In the genomic region with DNA sequence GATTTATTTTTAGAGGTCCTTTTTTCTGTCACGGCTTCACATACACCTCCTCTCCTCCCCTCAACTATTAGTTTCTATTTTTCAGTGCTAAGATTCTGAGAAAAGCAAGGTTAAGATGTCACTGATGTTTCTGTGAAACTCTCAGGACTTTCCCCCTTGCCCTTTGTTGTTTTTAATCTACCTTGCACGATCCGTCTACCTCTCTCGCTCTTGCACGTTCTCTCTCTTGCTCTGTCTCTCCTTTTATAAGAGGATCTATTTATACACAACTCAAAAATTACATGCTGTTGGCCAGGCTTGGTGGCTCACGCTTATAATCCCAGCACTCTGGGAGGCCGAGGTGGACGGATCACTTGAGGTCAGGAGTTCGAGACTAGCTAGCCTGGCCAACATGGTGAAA, we compare ENCODE assay signal across 24 cellular contexts. TPM values are rescaled to one million over a fixed set of nuclear protein-coding genes. Genes with fewer than 3 reads are reported as not detected.
DNase-seq lines count a peak whose midpoint lies in the region; ATAC-seq and TF ChIP-seq lines count a peak whose summit lies in the region.
"Had no signal": no experiment of that assay in that cellular context is flagged by ENCODE, and none has a peak within 500 bp of the region (broad histone marks: within the 10 kb centered on the region; RNA-seq: fewer than 3 reads in every experiment).

No MANE protein-coding gene starts in this region.

- peaks cover 50 to 54% of the 10 kb centered on the region in 2 donors for H3K36me3 ChIP-seq in ascending aorta
- H3K36me3 ChIP-seq: ovary had no signal

- H3K27ac ChIP-seq in ascending aorta: no peak overlapping the region
- H3K27ac ChIP-seq: adrenal gland, ovary, PC-9, SJCRH30 had no signal

- H3K4me1 ChIP-seq in ascending aorta: no peaks in the 10 kb centered on the region
- H3K4me1 ChIP-seq: adrenal gland, gastroesophageal sphincter, SJCRH30 had no signal

- no peak for DNase-seq in activated T-cell treated with anti-CD3 and anti-CD28 coated beads, Interleukin-2, amount 50 U/mL, for 4 hours
- DNase-seq in activated T-cell treated with anti-CD3 and anti-CD28 coated beads for 4 hours (no peak), HEK293T (ENCODE audit: extremely low spot score) (no peak), HUDEP-2 (lab: John Stamatoyannopoulos, UW; ENCODE audit: unreplicated experiment in 76 of 76) (no peak), ascending aorta (ENCODE audit: low spot score in 2 of 2) (no peak)
- DNase-seq: ACHN; activated CD8-positive, alpha-beta memory T cell treated with anti-CD3 and anti-CD28 coated beads, Interleukin-2, amount 50 U/mL, for 48 hours; adrenal gland; C1 segment of cervical spinal cord; DMS153; GF-D8; KBM-7; kidney; mammary epithelial cell; NCI-H1694; NCI-H82; ovary; PC-9; SJCRH30 had no signal

- H3K4me1 Mint-ChIP-seq in activated T-cell treated with anti-CD3 and anti-CD28 coated beads, Interleukin-2, amount 50 U/mL, for 4 hours (ENCODE audit: low read depth): peaks cover 58% of the 10 kb centered on the region
- peaks cover 68% of the 10 kb centered on the region for H3K4me1 Mint-ChIP-seq in T-helper 1 cell treated with Interleukin-12 subunit alpha and Interleukin-12 subunit beta and Interleukin-4 antibody, amounts not matched to agents 30 μg/mL and 1 μg/mL, for 36 hours (ENCODE audit: low read depth)
- peaks cover 56% of the 10 kb centered on the region for H3K4me1 Mint-ChIP-seq in activated naive CD8-positive, alpha-beta T cell (ENCODE audit: low read depth)
- peaks cover 53% of the 10 kb centered on the region for H3K4me1 Mint-ChIP-seq in stimulated activated naive CD8-positive, alpha-beta T cell treated with anti-CD3 and anti-CD28 coated beads, Interleukin-15, Interleukin-2, amounts not matched to agents 100 ng/mL and 50 ng/mL, for 24 hours (ENCODE audit: low read depth)
- H3K4me1 Mint-ChIP-seq: WTC11 had no signal

- intact Hi-C loops in ascending aorta (cut with DNase I): no loop called here

- no peaks in the 10 kb centered on the region for H3K27me3 Mint-ChIP-seq in activated T-cell treated with anti-CD3 and anti-CD28 coated beads, Interleukin-2, amount 50 U/mL, for 4 hours (ENCODE audit: low read depth)
- H3K27me3 Mint-ChIP-seq in T-helper 1 cell treated with Interleukin-12 subunit alpha and Interleukin-12 subunit beta and Interleukin-4 antibody, amounts not matched to agents 30 μg/mL and 1 μg/mL, for 36 hours (ENCODE audit: low read depth): no peaks in the 10 kb centered on the region
- no peaks in the 10 kb centered on the region for H3K27me3 Mint-ChIP-seq in activated naive CD8-positive, alpha-beta T cell
- H3K27me3 Mint-ChIP-seq in stimulated activated naive CD8-positive, alpha-beta T cell treated with anti-CD3 and anti-CD28 coated beads, Interleukin-15, Interleukin-2, amounts not matched to agents 100 ng/mL and 50 ng/mL, for 24 hours: no peaks in the 10 kb centered on the region

- POLR2A ChIA-PET in HEK293T (lab: Yijun Ruan, JAX): no interaction called here

- ATAC-seq in activated T-cell treated with anti-CD3 and anti-CD28 coated beads, Interleukin-2, amount 50 U/mL, for 4 hours: peak; percentile 75 to 79
- ATAC-seq: gastroesophageal sphincter, WTC11 had no signal

- CTCF ChIA-PET in HEK293T (lab: Yijun Ruan, JAX): no interaction called here

- H3K27me3 ChIP-seq in ascending aorta: no peaks in the 10 kb centered on the region
- H3K27me3 ChIP-seq: adrenal gland, gastroesophageal sphincter, ovary, SJCRH30 had no signal

- H3K36me3 Mint-ChIP-seq in activated T-cell treated with anti-CD3 and anti-CD28 coated beads, Interleukin-2, amount 50 U/mL, for 4 hours (ENCODE audit: insufficient read depth): peaks cover 32% of the 10 kb centered on the region
- H3K36me3 Mint-ChIP-seq in T-helper 1 cell treated with Interleukin-12 subunit alpha and Interleukin-12 subunit beta and Interleukin-4 antibody, amounts not matched to agents 30 μg/mL and 1 μg/mL, for 36 hours (ENCODE audit: low read depth): peaks cover 53% of the 10 kb centered on the region
- H3K36me3 Mint-ChIP-seq in activated naive CD8-positive, alpha-beta T cell: peaks cover 29% of the 10 kb centered on the region
- peaks cover 71% of the 10 kb centered on the region for H3K36me3 Mint-ChIP-seq in stimulated activated naive CD8-positive, alpha-beta T cell treated with anti-CD3 and anti-CD28 coated beads, Interleukin-15, Interleukin-2, amounts not matched to agents 100 ng/mL and 50 ng/mL, for 24 hours (ENCODE audit: low read depth)

- no peaks in the 10 kb centered on the region for H3K9me3 Mint-ChIP-seq in activated T-cell treated with anti-CD3 and anti-CD28 coated beads, Interleukin-2, amount 50 U/mL, for 4 hours
- no peaks in the 10 kb centered on the region for H3K9me3 Mint-ChIP-seq in T-helper 1 cell treated with Interleukin-12 subunit alpha and Interleukin-12 subunit beta and Interleukin-4 antibody, amounts not matched to agents 30 μg/mL and 1 μg/mL, for 36 hours
- H3K9me3 Mint-ChIP-seq in activated naive CD8-positive, alpha-beta T cell (ENCODE audit: low read depth): no peaks in the 10 kb centered on the region
- no peaks in the 10 kb centered on the region for H3K9me3 Mint-ChIP-seq in stimulated activated naive CD8-positive, alpha-beta T cell treated with anti-CD3 and anti-CD28 coated beads, Interleukin-15, Interleukin-2, amounts not matched to agents 100 ng/mL and 50 ng/mL, for 24 hours
- H3K9me3 Mint-ChIP-seq: WTC11 had no signal

- H3K4me3 ChIP-seq in ascending aorta: no peak overlapping the region
- H3K4me3 ChIP-seq: adrenal gland, gastroesophageal sphincter, ovary, PC-9, SJCRH30 had no signal

- H3K9me3 ChIP-seq in ascending aorta: no peaks in the 10 kb centered on the region
- H3K9me3 ChIP-seq: adrenal gland, gastroesophageal sphincter, ovary, SJCRH30 had no signal

- peak overlapping the region; percentile 94 for H3K27ac Mint-ChIP-seq in T-helper 1 cell treated with Interleukin-12 subunit alpha and Interleukin-12 subunit beta and Interleukin-4 antibody, amounts not matched to agents 30 μg/mL and 1 μg/mL, for 36 hours
- peak overlapping the region; percentile 95 for H3K27ac Mint-ChIP-seq in activated naive CD8-positive, alpha-beta T cell
- H3K27ac Mint-ChIP-seq in stimulated activated naive CD8-positive, alpha-beta T cell treated with anti-CD3 and anti-CD28 coated beads, Interleukin-15, Interleukin-2, amounts not matched to agents 100 ng/mL and 50 ng/mL, for 24 hours: peak overlapping the region; percentile 81
- H3K27ac Mint-ChIP-seq: WTC11 had no signal

- peak overlapping the region; percentile 58 for H3K4me3 Mint-ChIP-seq in activated T-cell treated with anti-CD3 and anti-CD28 coated beads, Interleukin-2, amount 50 U/mL, for 4 hours
- peak overlapping the region; percentile 66 for H3K4me3 Mint-ChIP-seq in T-helper 1 cell treated with Interleukin-12 subunit alpha and Interleukin-12 subunit beta and Interleukin-4 antibody, amounts not matched to agents 30 μg/mL and 1 μg/mL, for 36 hours
- H3K4me3 Mint-ChIP-seq in activated naive CD8-positive, alpha-beta T cell: peak overlapping the region; percentile 72
- peak overlapping the region; percentile 39 for H3K4me3 Mint-ChIP-seq in stimulated activated naive CD8-positive, alpha-beta T cell treated with anti-CD3 and anti-CD28 coated beads, Interleukin-15, Interleukin-2, amounts not matched to agents 100 ng/mL and 50 ng/mL, for 24 hours
- H3K4me3 Mint-ChIP-seq: WTC11 had no signal

- TF ChIP-seq CTCF in ascending aorta (IDR thresholded peaks at IDR 0.05): no peak

TF ChIP-seq in HEK293T, 16 proteins besides CTCF, POLR2A, EP300 and RAD21:
- TF ChIP-seq ARNT (IDR thresholded peaks at IDR 0.05) (no peak), HDGF (IDR thresholded peaks at IDR 0.05; ENCODE audit: borderline replicate concordance) (no peak), SP1 (IDR thresholded peaks at IDR 0.05) (no peak), SUZ12 (IDR thresholded peaks at IDR 0.05) (no peak), LEF1 (IDR thresholded peaks at IDR 0.05; ENCODE audit: borderline replicate concordance) (no peak)

RNA-seq across cellular contexts. Expression of a gene that starts 43.6 kb away (rescaled TPM):
- total RNA-seq in activated T-cell treated with anti-CD3 and anti-CD28 coated beads, Interleukin-2, amount 50 U/mL, for 4 hours: 100 to 1,000 TPM; 138 to 151 (median 141) TPM
- 34.0 TPM for total RNA-seq in ascending aorta

RNA-seq across cellular contexts. Expression of a gene that starts 43.7 kb away (rescaled TPM):
- total RNA-seq in activated T-cell treated with anti-CD3 and anti-CD28 coated beads, Interleukin-2, amount 50 U/mL, for 4 hours: 10 to 100 TPM; 14.2 to 15.2 (median 14.8) TPM
- total RNA-seq in ascending aorta: 7.6 TPM
